8 cellular contexts compared by ENCODE assay signal in the genomic region with DNA sequence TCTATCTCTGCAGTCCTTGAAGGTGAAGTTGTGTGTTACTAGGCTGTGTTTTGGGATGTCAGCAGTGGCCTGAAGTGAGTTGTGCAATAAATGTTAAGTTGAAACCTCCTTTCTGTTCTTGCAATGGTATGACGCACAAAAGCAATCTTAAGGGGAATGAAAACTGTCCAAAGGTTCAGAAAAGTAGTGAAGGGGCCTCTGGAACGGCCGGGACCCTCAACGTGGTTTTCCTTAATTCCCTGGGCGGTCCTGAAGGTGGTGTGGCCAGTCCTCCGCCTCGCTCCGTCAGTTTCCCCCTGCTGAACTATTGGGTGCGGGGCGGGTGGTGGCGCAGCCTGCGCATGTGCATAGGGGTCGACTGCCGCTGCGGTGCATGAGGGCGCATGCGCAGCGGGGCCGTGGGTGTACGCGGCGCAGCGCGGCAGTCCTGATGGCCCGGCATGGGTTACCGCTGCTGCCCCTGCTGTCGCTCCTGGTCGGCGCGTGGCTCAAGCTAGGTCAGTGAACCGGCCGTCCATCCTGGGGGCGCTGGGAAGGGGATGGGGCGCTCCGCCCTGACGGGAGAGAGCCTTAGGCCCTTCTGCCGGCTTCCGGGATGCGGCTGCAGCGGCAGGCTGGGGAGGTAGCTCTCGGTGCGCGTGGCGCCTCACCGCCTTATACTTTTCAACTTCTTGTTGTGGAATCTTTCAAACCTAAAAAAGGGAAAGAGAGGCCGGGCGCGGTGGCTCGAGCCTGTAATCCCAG. TPM values are rescaled to one million over a fixed set of nuclear protein-coding genes. Genes with fewer than 3 reads are reported as not detected.
A peak's percentile ranks its signal among the peaks of the same experiment; 100 is the strongest.
DNase-seq lines count a peak whose midpoint lies in the region; ATAC-seq and TF ChIP-seq lines count a peak whose summit lies in the region.

A gene (plus strand): TSS at position 405 of the 744 bp plus-strand sequence. CDS start 26 bp downstream, at position 431.

- H3K79me2 ChIP-seq in GM23248 (ENCODE audit: insufficient read depth) = peaks cover 39% of the 10 kb centered on the region

- DNase-seq in EH (ENCODE audit: low read depth) = peak; percentile 91
- DNase-seq in GM23248 = peak; percentile 96
- DNase-seq in Kasumi-1 (lab: John Stamatoyannopoulos, UW) = peak; percentile 92 to 95
- peak; percentile 98 for DNase-seq in RWPE1 (ENCODE audit: low spot score)
- DNase-seq in fibroblast of mammary gland (ENCODE audit: low read depth) = peak; percentile 86
- peak; percentile 92 for DNase-seq in natural killer cell
- DNase-seq in stimulated activated naive CD4-positive, alpha-beta T cell treated with Interleukin-2 at 50 U/mL for 16 hours (lab: John Stamatoyannopoulos, UW) = peak; percentile 83

- H3K27ac ChIP-seq in GM23248 = peak within 1 kb of the TSS; percentile 86
- peak within 1 kb of the TSS; percentile 92 for H3K27ac ChIP-seq in RWPE1

- H3K36me3 ChIP-seq in GM23248 (ENCODE audit: low read depth) = peaks cover 24% of the 10 kb centered on the region; the same call in 1 of the 2 replicates

- no peaks in the 10 kb centered on the region for H3K9me2 ChIP-seq in GM23248 (ENCODE audit: insufficient read depth)

- ATAC-seq in activated T-helper 17 cell treated with anti-CD3 and anti-CD28 coated beads, Interleukin-2, amount 50 U/mL, for 72 hours (replicated peaks) = peak; percentile 93
- peak; percentile 88 to 94 (median 94) for ATAC-seq in natural killer cell

- in situ Hi-C loops in GM23248 (cut with MboI) = loop anchor here (25.0 kb wide), 1 partner anchor 1302 kb away; a partner anchor contains a TSS

- no peaks in the 10 kb centered on the region for H4K20me1 ChIP-seq in GM23248 (ENCODE audit: insufficient read depth)

- intact Hi-C loops in natural killer cell (cut with micrococcal nuclease) = loop anchor here (1.0 to 5.0 kb wide), 3 partner anchors 13 to 697 kb away; a partner anchor contains a TSS

- H3K27ac Mint-ChIP-seq in activated T-helper 17 cell treated with anti-CD3 and anti-CD28 coated beads, Interleukin-2, amount 50 U/mL, for 72 hours = peak within 1 kb of the TSS; percentile 97
- H3K27ac Mint-ChIP-seq in natural killer cell = peak within 1 kb of the TSS; percentile 95 to 98

- no peaks in the 10 kb centered on the region for H3K9me3 ChIP-seq in GM23248 (ENCODE audit: low read depth)

- CTCF ChIA-PET in RWPE1 (lab: Yijun Ruan, JAX) = no interaction called here

- peaks cover 49% of the 10 kb centered on the region for H3F3A ChIP-seq in GM23248 (ENCODE audit: insufficient read depth)

- H3K36me3 Mint-ChIP-seq in activated T-helper 17 cell treated with anti-CD3 and anti-CD28 coated beads, Interleukin-2, amount 50 U/mL, for 72 hours (ENCODE audit: low read depth) = peaks cover 79% of the 10 kb centered on the region
- peaks cover 15% of the 10 kb centered on the region for H3K36me3 Mint-ChIP-seq in natural killer cell

- H3K4me3 ChIP-seq in GM23248 = peak within 1 kb of the TSS; percentile 89
- peak within 1 kb of the TSS; percentile 90 for H3K4me3 ChIP-seq in fibroblast of mammary gland (ENCODE audit: control insufficient read depth, low read depth, low read length)

- peak within 1 kb of the TSS; percentile 91 for H3K9ac ChIP-seq in GM23248

- H3K27me3 Mint-ChIP-seq in activated T-helper 17 cell treated with anti-CD3 and anti-CD28 coated beads, Interleukin-2, amount 50 U/mL, for 72 hours = no peaks in the 10 kb centered on the region
- no peaks in the 10 kb centered on the region for H3K27me3 Mint-ChIP-seq in natural killer cell (ENCODE audit: low read depth in 2 of 2)

- peaks cover 31% of the 10 kb centered on the region for H3K4me1 ChIP-seq in GM23248 (ENCODE audit: insufficient read depth)

- WGBS in GM23248 (ENCODE audit: low coverage in 1 of 2, low lambda C conversion rate in 2 of 2, missing lambda C conversion rate in 2 of 2), 2 experiments = 1% methylated on average over 45 to 47 of the region's 49 CpGs

- H3K27me3 ChIP-seq in GM23248 (replicated peaks; ENCODE audit: insufficient read depth) = no peaks in the 10 kb centered on the region

- H3K4me2 ChIP-seq in GM23248 (ENCODE audit: unreplicated experiment) = peak within 1 kb of the TSS; percentile 93

- peak; percentile 23; the same call in 1 of the 2 replicates for TF ChIP-seq CTCF in RWPE1 (conservative IDR thresholded peaks at IDR 0.05; ENCODE audit: low read depth)
- TF ChIP-seq CTCF in fibroblast of mammary gland (conservative IDR thresholded peaks at IDR 0.05; ENCODE audit: control insufficient read depth, insufficient read depth, low read depth, low read length) = no peak
- TF ChIP-seq CTCF in natural killer cell (IDR thresholded peaks at IDR 0.05) = no peak

- POLR2A ChIA-PET in RWPE1 (lab: Yijun Ruan, JAX; ENCODE audit: low non-redundant PET) = interaction anchor here (1.1 kb wide), 1 partner anchor 13 kb away, joined by 7 read pairs; a partner anchor contains a TSS

- H3K4me1 Mint-ChIP-seq in activated T-helper 17 cell treated with anti-CD3 and anti-CD28 coated beads, Interleukin-2, amount 50 U/mL, for 72 hours = peaks cover 27% of the 10 kb centered on the region
- H3K4me1 Mint-ChIP-seq in natural killer cell = peaks cover 27 to 31% of the 10 kb centered on the region in 2 donors

- no peaks in the 10 kb centered on the region for H3K9me3 Mint-ChIP-seq in activated T-helper 17 cell treated with anti-CD3 and anti-CD28 coated beads, Interleukin-2, amount 50 U/mL, for 72 hours
- H3K9me3 Mint-ChIP-seq in natural killer cell = no peaks in the 10 kb centered on the region

- H3K4me3 Mint-ChIP-seq in activated T-helper 17 cell treated with anti-CD3 and anti-CD28 coated beads, Interleukin-2, amount 50 U/mL, for 72 hours = peak within 1 kb of the TSS; percentile 92
- H3K4me3 Mint-ChIP-seq in natural killer cell = peak within 1 kb of the TSS; percentile 95

- H2AFZ ChIP-seq in GM23248 = peak within 1 kb of the TSS; percentile 88

RNA-seq across cellular contexts. Expression of the gene that starts here (rescaled TPM):
- 186 and 206 TPM in 2 replicates for total RNA-seq in GM23248 (2014; rRNA removed; shearing (Covaris generic))
- polyA plus RNA-seq in GM23248 (2016; fragmentation: Nextera tagmentation; extraction: Ambion mirVana) = 188 and 200 TPM in 2 replicates
- 10 to 100 TPM; 88.2 to 89.6 TPM for total RNA-seq in activated T-helper 17 cell treated with anti-CD3 and anti-CD28 coated beads, Interleukin-2, amount 50 U/mL, for 72 hours
- 100 to 1,000 TPM; 130 to 147 (median 136) TPM for total RNA-seq in natural killer cell

Comparison
In these comparisons a context has a peak if more than half of its experiments do, and no peak if none do; other contexts are left out.
1. Peak in every context shown above with its lines: DNase-seq, ATAC-seq, H3K4me3 ChIP-seq and H3K27ac ChIP-seq.